Comparison of ENCODE assay signal across 26 cellular contexts in the genomic region with DNA sequence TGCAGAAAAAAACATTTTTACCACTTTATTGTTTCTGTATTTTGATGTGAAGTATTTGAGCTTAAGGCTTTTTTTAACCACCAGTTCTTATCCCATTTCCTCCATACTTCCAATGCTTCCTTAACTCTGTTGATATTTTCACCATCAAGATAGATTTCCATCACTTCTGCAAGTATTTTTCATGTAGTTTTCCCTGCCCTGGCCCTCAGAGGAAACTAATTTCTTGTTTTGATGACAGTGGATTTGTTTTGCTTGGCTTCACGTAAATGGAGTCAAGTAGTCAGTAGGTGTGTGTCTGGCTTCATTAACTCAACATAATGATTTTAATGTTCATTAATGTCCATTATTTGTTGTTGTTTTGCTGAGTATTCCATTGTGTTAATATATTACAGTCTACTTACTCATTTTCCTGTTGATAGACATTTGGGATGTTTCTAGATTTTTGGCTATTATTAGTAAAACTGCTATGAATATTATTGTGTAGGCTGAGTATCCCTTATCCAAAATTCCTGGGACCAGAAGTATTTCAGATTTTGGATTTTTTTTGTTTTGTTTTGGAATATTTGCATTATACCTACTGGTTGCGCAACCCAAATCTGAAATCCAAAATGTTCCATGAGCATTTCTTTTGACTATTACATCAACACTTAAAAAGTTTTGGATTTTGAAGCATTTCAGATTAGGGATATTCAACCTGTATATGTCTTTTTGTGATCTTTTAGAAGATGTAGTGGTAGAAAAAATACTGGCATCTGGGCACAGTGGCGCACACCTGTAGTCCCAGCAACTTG. TPM values are rescaled to one million over a fixed set of nuclear protein-coding genes. Genes with fewer than 3 reads are reported as not detected.
DNase-seq lines count a peak whose midpoint lies in the region; ATAC-seq and TF ChIP-seq lines count a peak whose summit lies in the region.
"Had no signal": no experiment of that assay in that cellular context is flagged by ENCODE, and none has a peak within 500 bp of the region (broad histone marks: within the 10 kb centered on the region; RNA-seq: fewer than 3 reads in every experiment).

No MANE protein-coding gene starts in this region.

- TF ChIP-seq CTCF in heart right ventricle (IDR thresholded peaks at IDR 0.05) (no peak), MM.1S (IDR thresholded peaks at IDR 0.05; ENCODE audit: low read length) (no peak)

- H4K20me1 ChIP-seq in MM.1S (ENCODE audit: insufficient read depth, low read length): no peaks in the 10 kb centered on the region

- no peaks in the 10 kb centered on the region for H3K9me2 ChIP-seq in MM.1S (replicated peaks; ENCODE audit: insufficient read depth, low read length)

- WGBS in heart right ventricle, 2 donors: 97 to 100% methylated on average over 3 of the region's 3 CpGs

- H3K4me3 ChIP-seq in heart right ventricle (no peak overlapping the region), MM.1S (ENCODE audit: low read length) (no peak overlapping the region)
- H3K4me3 ChIP-seq: mucosa of descending colon, ovary, PC-9 had no signal

- peaks cover 2 to 26% (median 18%) of the 10 kb centered on the region in 9 donors for H3K4me1 ChIP-seq in heart right ventricle
- no peaks in the 10 kb centered on the region for H3K4me1 ChIP-seq in MM.1S (ENCODE audit: low read length)

- H3K27ac Mint-ChIP-seq in activated T-cell treated with anti-CD3 and anti-CD28 coated beads, Interleukin-2, amount 50 U/mL, for 72 hours: no peak overlapping the region
- H3K27ac Mint-ChIP-seq in activated naive CD8-positive, alpha-beta T cell: peak overlapping the region; percentile 11
- no peak overlapping the region for H3K27ac Mint-ChIP-seq in memory B cell
- no peak overlapping the region for H3K27ac Mint-ChIP-seq in stimulated activated naive B cell treated with anti-CD40 and anti-IgM and Interleukin-4, amounts not matched to agents 10 μg/mL and 1 μg/mL and 100 μg/mL, for 72 hours
- H3K27ac Mint-ChIP-seq: activated B cell treated with CpG ODN at 0.5 μM for 24 hours; stimulated activated naive CD8-positive, alpha-beta T cell treated with anti-CD3 and anti-CD28 coated beads, Interleukin-15, Interleukin-2, amounts not matched to agents 100 ng/mL and 50 ng/mL, for 24 hours; T-helper 17 cell had no signal

- peaks cover 24 to 31% of the 10 kb centered on the region in 2 donors for H3K9me3 Mint-ChIP-seq in activated T-cell treated with anti-CD3 and anti-CD28 coated beads, Interleukin-2, amount 50 U/mL, for 72 hours
- peaks cover 22% of the 10 kb centered on the region for H3K9me3 Mint-ChIP-seq in activated naive CD8-positive, alpha-beta T cell (ENCODE audit: low read depth)
- H3K9me3 Mint-ChIP-seq in memory B cell: peaks cover 9% of the 10 kb centered on the region
- peaks cover 21 to 22% of the 10 kb centered on the region in 2 donors for H3K9me3 Mint-ChIP-seq in stimulated activated naive B cell treated with anti-CD40 and anti-IgM and Interleukin-4, amounts not matched to agents 10 μg/mL and 1 μg/mL and 100 μg/mL, for 72 hours

- no peaks in the 10 kb centered on the region for H3K27me3 ChIP-seq in heart right ventricle
- no peaks in the 10 kb centered on the region; the same call in 1 of the 2 replicates for H3K27me3 ChIP-seq in MM.1S (replicated peaks; ENCODE audit: insufficient read depth, low read length)
- H3K27me3 ChIP-seq: ovary, sigmoid colon, upper lobe of left lung had no signal

- no peak for DNase-seq in activated T-cell treated with anti-CD3 and anti-CD28 coated beads, Interleukin-2, amount 50 U/mL, for 72 hours
- DNase-seq in activated T-cell treated with anti-CD3 and anti-CD28 coated beads, Interleukin-2, amount 50 U/mL, for 1 hour: no peak
- DNase-seq in memory B cell (ENCODE audit: low spot score in 2 of 2): no peak
- DNase-seq in stimulated activated naive B cell treated with anti-CD40 and anti-IgM and Interleukin-4, amounts not matched to agents 10 μg/mL and 1 μg/mL and 100 μg/mL, for 72 hours: no peak
- DNase-seq in NCI-H1417 treated with DMSO at 0.1 percent for 48 hours (lab: John Stamatoyannopoulos, UW): no peak
- no peak for DNase-seq in heart right ventricle
- no peak for DNase-seq in MM.1S
- DNase-seq: activated B cell treated with CpG ODN at 0.5 μM for 24 hours; activated effector memory CD4-positive, alpha-beta T cell treated with anti-CD3 and anti-CD28 coated beads, Interleukin-2, amount 50 U/mL, for 16 hours; DMS153; head of caudate nucleus; left ventricle myocardium superior; mucosa of descending colon; MV-4-11; NCI-H1930; NCI-H226; NCI-H82; ovary; PC-9; sigmoid colon; T-helper 17 cell; upper lobe of left lung had no signal

- no peak overlapping the region for H3K27ac ChIP-seq in heart right ventricle
- H3K27ac ChIP-seq in MM.1S (ENCODE audit: low read length): no peak overlapping the region
- H3K27ac ChIP-seq: C4-2B, ovary, PC-9, upper lobe of left lung had no signal

- H3K36me3 ChIP-seq in heart right ventricle (peaks cover 0 to 57% (median 32%) of the 10 kb centered on the region in 9 donors), MM.1S (replicated peaks; ENCODE audit: insufficient read depth, low read length) (peaks cover 6% of the 10 kb centered on the region)
- H3K36me3 ChIP-seq: ovary had no signal

- ATAC-seq in activated T-cell treated with anti-CD3 and anti-CD28 coated beads, Interleukin-2, amount 50 U/mL, for 72 hours (replicated peaks in 1 of 2): no peak
- ATAC-seq in memory B cell (ENCODE audit: low read depth) (no peak), heart right ventricle (no peak)
- ATAC-seq in stimulated activated naive B cell treated with anti-CD40 and anti-IgM and Interleukin-4, amounts not matched to agents 10 μg/mL and 1 μg/mL and 100 μg/mL, for 72 hours (replicated peaks): no peak
- ATAC-seq: HCT116, left ventricle myocardium superior, mucosa of descending colon, T-helper 17 cell had no signal

- H2AFZ ChIP-seq in MM.1S (ENCODE audit: low read length): no peak overlapping the region
- H2AFZ ChIP-seq: PC-9 had no signal

- peaks cover 21% of the 10 kb centered on the region for H3K4me1 Mint-ChIP-seq in activated T-cell treated with anti-CD3 and anti-CD28 coated beads, Interleukin-2, amount 50 U/mL, for 72 hours (ENCODE audit: low read depth)
- peaks cover 29% of the 10 kb centered on the region for H3K4me1 Mint-ChIP-seq in activated naive CD8-positive, alpha-beta T cell (ENCODE audit: low read depth)
- H3K4me1 Mint-ChIP-seq in memory B cell: peaks cover 16% of the 10 kb centered on the region
- H3K4me1 Mint-ChIP-seq in stimulated activated naive B cell treated with anti-CD40 and anti-IgM and Interleukin-4, amounts not matched to agents 10 μg/mL and 1 μg/mL and 100 μg/mL, for 72 hours: peaks cover 6 to 22% of the 10 kb centered on the region in 2 donors

- no peak overlapping the region for H3K4me2 ChIP-seq in MM.1S (ENCODE audit: low read depth, low read length)
- H3K4me2 ChIP-seq: PC-9 had no signal

- H3K4me3 Mint-ChIP-seq in activated T-cell treated with anti-CD3 and anti-CD28 coated beads, Interleukin-2, amount 50 U/mL, for 72 hours: peak overlapping the region; percentile 32 to 62
- H3K4me3 Mint-ChIP-seq in activated naive CD8-positive, alpha-beta T cell: peak overlapping the region; percentile 69
- peak overlapping the region; percentile 39 for H3K4me3 Mint-ChIP-seq in memory B cell
- H3K4me3 Mint-ChIP-seq in stimulated activated naive B cell treated with anti-CD40 and anti-IgM and Interleukin-4, amounts not matched to agents 10 μg/mL and 1 μg/mL and 100 μg/mL, for 72 hours: peak overlapping the region; percentile 58 to 73

- intact Hi-C loops in heart right ventricle (cut with DNase I): loop anchor here in 1 of 10 donors (2.0 kb wide), 1 partner anchor 55 kb away; a partner anchor contains a TSS

- H3F3A ChIP-seq in MM.1S (ENCODE audit: insufficient read depth, low read length): no peaks in the 10 kb centered on the region

- H3K79me2 ChIP-seq in MM.1S (ENCODE audit: low read length): no peaks in the 10 kb centered on the region

- H3K27me3 Mint-ChIP-seq in activated T-cell treated with anti-CD3 and anti-CD28 coated beads, Interleukin-2, amount 50 U/mL, for 72 hours (ENCODE audit: low read depth): no peaks in the 10 kb centered on the region
- H3K27me3 Mint-ChIP-seq in activated naive CD8-positive, alpha-beta T cell: no peaks in the 10 kb centered on the region
- no peaks in the 10 kb centered on the region for H3K27me3 Mint-ChIP-seq in memory B cell
- no peaks in the 10 kb centered on the region for H3K27me3 Mint-ChIP-seq in stimulated activated naive B cell treated with anti-CD40 and anti-IgM and Interleukin-4, amounts not matched to agents 10 μg/mL and 1 μg/mL and 100 μg/mL, for 72 hours
- H3K27me3 Mint-ChIP-seq: activated B cell treated with CpG ODN at 0.5 μM for 24 hours; stimulated activated naive CD8-positive, alpha-beta T cell treated with anti-CD3 and anti-CD28 coated beads, Interleukin-15, Interleukin-2, amounts not matched to agents 100 ng/mL and 50 ng/mL, for 24 hours; T-helper 17 cell had no signal

- H3K36me3 Mint-ChIP-seq in activated T-cell treated with anti-CD3 and anti-CD28 coated beads, Interleukin-2, amount 50 U/mL, for 72 hours (ENCODE audit: insufficient read depth in 2 of 2): peaks cover 44 to 73% of the 10 kb centered on the region in 2 donors
- peaks cover 55% of the 10 kb centered on the region for H3K36me3 Mint-ChIP-seq in activated naive CD8-positive, alpha-beta T cell
- peaks cover 40% of the 10 kb centered on the region for H3K36me3 Mint-ChIP-seq in memory B cell
- H3K36me3 Mint-ChIP-seq in stimulated activated naive B cell treated with anti-CD40 and anti-IgM and Interleukin-4, amounts not matched to agents 10 μg/mL and 1 μg/mL and 100 μg/mL, for 72 hours: peaks cover 49 to 77% of the 10 kb centered on the region in 2 donors

- H3K9ac ChIP-seq in MM.1S (ENCODE audit: low read length): no peak overlapping the region

- peaks cover 0 to 68% (median 0%) of the 10 kb centered on the region in 11 donors for H3K9me3 ChIP-seq in heart right ventricle
- H3K9me3 ChIP-seq in MM.1S (replicated peaks; ENCODE audit: insufficient read depth, low read length): no peaks in the 10 kb centered on the region

RNA-seq across cellular contexts. Expression of a gene that starts 23.3 kb away (rescaled TPM):
- 1 to 10 TPM; 2.5 to 3.7 TPM for total RNA-seq in activated T-cell treated with anti-CD3 and anti-CD28 coated beads, Interleukin-2, amount 50 U/mL, for 72 hours
- total RNA-seq in heart right ventricle: 1 to 10 TPM; 3.0 to 6.2 (median 4.5) TPM
- 1 to 10 TPM; 4.2 to 5.7 TPM for polyA plus RNA-seq in heart right ventricle

RNA-seq across cellular contexts. Expression of a gene that starts 34.1 kb away (rescaled TPM):
- 1 to 10 TPM; 2.3 to 2.7 TPM for total RNA-seq in activated T-cell treated with anti-CD3 and anti-CD28 coated beads, Interleukin-2, amount 50 U/mL, for 72 hours
- total RNA-seq in heart right ventricle: 1 to 10 TPM; 4.6 to 7.1 (median 5.4) TPM
- 1 to 10 TPM; 2.6 to 3.1 TPM for polyA plus RNA-seq in heart right ventricle

RNA-seq across cellular contexts. Expression of a gene that starts 55.4 kb away (rescaled TPM):
- 1 to 10 TPM; 8.3 to 8.4 TPM for total RNA-seq in activated T-cell treated with anti-CD3 and anti-CD28 coated beads, Interleukin-2, amount 50 U/mL, for 72 hours
- total RNA-seq in heart right ventricle: 10 to 100 TPM; 17.7 to 33.4 (median 21.4) TPM
- 10 to 100 TPM in 1 of 2 donors, 1 to 10 TPM in 1; 9.5 to 10.4 TPM for polyA plus RNA-seq in heart right ventricle
